ENCODE assay signal across 1 cellular context in the genomic region with DNA sequence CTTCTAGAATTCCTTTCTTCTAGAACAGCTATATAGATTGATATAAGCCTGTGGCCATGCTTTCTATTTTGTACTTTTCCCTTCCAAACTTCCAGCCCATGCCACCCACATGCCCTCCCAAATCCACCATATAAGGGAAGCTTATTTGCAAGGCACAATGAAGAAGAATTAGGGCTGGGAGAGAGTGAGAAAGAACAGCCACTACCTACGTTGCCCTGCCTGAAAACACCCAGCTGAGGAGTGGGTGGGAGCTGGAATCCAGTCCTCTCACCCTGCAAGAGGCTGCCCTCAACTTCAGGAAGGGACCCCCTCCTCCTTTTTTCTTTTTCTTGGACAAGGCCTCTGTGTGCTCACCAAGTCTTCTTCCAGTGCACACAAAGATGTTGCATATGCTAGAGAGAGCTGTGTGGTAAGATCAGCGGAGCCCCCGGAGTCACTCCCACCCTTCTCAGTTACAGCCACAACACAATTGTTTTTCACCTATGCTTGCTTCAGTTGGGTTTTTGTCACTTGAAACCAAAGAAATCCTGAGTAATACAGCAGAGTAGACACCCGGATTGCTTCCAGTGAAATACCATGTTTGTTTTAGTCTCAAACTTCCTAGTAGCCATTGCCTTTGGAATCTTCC.
TF ChIP-seq lines count a peak whose summit lies in the region.

No MANE protein-coding gene starts in this region.

TF ChIP-seq in GM23338, 12 proteins besides CTCF, POLR2A, EP300 and RAD21:
- no peak for TF ChIP-seq ZNF462 (CRISPR knock-in tag; IDR thresholded peaks at IDR 0.05)
- no peak for TF ChIP-seq CREB1 (CRISPR knock-in tag; IDR thresholded peaks at IDR 0.05; ENCODE audit: low read depth)
- TF ChIP-seq ZNF114 (CRISPR knock-in tag; IDR thresholded peaks at IDR 0.05): no peak
- no peak for TF ChIP-seq EZH2phosphoT487 (IDR thresholded peaks at IDR 0.05; ENCODE audit: unreplicated experiment)
- TF ChIP-seq POLR2AphosphoS5 (IDR thresholded peaks at IDR 0.05; ENCODE audit: low read depth): no peak
- no peak for TF ChIP-seq NANOG (IDR thresholded peaks at IDR 0.05; ENCODE audit: borderline replicate concordance)
- no peak for TF ChIP-seq ETS1 (IDR thresholded peaks at IDR 0.05)
- TF ChIP-seq ZNF331 (CRISPR knock-in tag; IDR thresholded peaks at IDR 0.05; ENCODE audit: low read depth): no peak
- TF ChIP-seq STAT1 (IDR thresholded peaks at IDR 0.05; ENCODE audit: unreplicated experiment): no peak
- no peak for TF ChIP-seq JUNB (IDR thresholded peaks at IDR 0.05; ENCODE audit: unreplicated experiment)
- no peak for TF ChIP-seq EZH2 (IDR thresholded peaks at IDR 0.05; ENCODE audit: low read depth, unreplicated experiment)
- TF ChIP-seq, protein P1, sequence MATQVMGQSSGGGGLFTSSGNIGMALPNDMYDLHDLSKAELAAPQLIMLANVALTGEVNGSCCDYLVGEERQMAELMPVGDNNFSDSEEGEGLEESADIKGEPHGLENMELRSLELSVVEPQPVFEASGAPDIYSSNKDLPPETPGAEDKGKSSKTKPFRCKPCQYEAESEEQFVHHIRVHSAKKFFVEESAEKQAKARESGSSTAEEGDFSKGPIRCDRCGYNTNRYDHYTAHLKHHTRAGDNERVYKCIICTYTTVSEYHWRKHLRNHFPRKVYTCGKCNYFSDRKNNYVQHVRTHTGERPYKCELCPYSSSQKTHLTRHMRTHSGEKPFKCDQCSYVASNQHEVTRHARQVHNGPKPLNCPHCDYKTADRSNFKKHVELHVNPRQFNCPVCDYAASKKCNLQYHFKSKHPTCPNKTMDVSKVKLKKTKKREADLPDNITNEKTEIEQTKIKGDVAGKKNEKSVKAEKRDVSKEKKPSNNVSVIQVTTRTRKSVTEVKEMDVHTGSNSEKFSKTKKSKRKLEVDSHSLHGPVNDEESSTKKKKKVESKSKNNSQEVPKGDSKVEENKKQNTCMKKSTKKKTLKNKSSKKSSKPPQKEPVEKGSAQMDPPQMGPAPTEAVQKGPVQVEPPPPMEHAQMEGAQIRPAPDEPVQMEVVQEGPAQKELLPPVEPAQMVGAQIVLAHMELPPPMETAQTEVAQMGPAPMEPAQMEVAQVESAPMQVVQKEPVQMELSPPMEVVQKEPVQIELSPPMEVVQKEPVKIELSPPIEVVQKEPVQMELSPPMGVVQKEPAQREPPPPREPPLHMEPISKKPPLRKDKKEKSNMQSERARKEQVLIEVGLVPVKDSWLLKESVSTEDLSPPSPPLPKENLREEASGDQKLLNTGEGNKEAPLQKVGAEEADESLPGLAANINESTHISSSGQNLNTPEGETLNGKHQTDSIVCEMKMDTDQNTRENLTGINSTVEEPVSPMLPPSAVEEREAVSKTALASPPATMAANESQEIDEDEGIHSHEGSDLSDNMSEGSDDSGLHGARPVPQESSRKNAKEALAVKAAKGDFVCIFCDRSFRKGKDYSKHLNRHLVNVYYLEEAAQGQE (IDR thresholded peaks at IDR 0.05; ENCODE audit: unreplicated experiment): no peak
